In genomic region chr10:33290286-33291052, GRCh38 we compare ENCODE assay signal across 2 cellular contexts.
TF ChIP-seq lines count a peak whose summit lies in the region.

No MANE protein-coding gene starts in this region.

TF ChIP-seq in GM23338, 12 proteins besides CTCF, POLR2A, EP300 and RAD21 (continued from another document):
- TF ChIP-seq REST (IDR thresholded peaks at IDR 0.05; ENCODE audit: unreplicated experiment) (no peak), POLR2AphosphoS5 (IDR thresholded peaks at IDR 0.05; ENCODE audit: low read depth) (no peak), EZH2 (IDR thresholded peaks at IDR 0.05; ENCODE audit: low read depth, unreplicated experiment) (no peak), ZNF462 (CRISPR knock-in tag; IDR thresholded peaks at IDR 0.05) (no peak), ZNF114 (CRISPR knock-in tag; IDR thresholded peaks at IDR 0.05) (no peak)

TF ChIP-seq in SK-N-SH treated with all-trans-retinoic acid at 6 μM for 48 hours, 23 proteins besides CTCF, POLR2A, EP300 and RAD21 (continued from another document):
- TF ChIP-seq CSRNP3 (CRISPR knock-in tag; IDR thresholded peaks at IDR 0.05) (no peak), ZNF565 (CRISPR knock-in tag; conservative IDR thresholded peaks at IDR 0.05; ENCODE audit: low read depth) (no peak)
